Comparison of ENCODE assay signal across 9 cellular contexts in the genomic region with DNA sequence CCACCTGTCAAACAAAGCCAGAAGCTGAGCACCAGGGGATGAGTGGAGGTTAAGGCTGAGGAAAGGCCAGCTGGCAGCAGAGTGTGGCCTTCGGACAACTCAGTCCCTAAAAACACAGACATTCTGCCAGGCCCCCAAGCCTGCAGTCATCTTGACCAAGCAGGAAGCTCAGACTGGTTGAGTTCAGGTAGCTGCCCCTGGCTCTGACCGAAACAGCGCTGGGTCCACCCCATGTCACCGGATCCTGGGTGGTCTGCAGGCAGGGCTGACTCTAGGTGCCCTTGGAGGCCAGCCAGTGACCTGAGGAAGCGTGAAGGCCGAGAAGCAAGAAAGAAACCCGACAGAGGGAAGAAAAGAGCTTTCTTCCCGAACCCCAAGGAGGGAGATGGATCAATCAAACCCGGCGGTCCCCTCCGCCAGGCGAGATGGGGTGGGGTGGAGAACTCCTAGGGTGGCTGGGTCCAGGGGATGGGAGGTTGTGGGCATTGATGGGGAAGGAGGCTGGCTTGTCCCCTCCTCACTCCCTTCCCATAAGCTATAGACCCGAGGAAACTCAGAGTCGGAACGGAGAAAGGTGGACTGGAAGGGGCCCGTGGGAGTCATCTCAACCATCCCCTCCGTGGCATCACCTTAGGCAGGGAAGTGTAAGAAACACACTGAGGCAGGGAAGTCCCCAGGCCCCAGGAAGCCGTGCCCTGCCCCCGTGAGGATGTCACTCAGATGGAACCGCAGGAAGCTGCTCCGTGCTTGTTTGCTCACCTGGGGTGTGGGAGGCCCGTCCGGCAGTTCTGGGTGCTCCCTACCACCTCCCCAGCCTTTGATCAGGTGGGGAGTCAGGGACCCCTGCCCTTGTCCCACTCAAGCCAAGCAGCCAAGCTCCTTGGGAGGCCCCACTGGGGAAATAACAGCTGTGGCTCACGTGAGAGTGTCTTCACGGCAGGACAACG. TPM values are rescaled to one million over a fixed set of nuclear protein-coding genes. Genes with fewer than 3 reads are reported as not detected.
DNase-seq lines count a peak whose midpoint lies in the region; ATAC-seq and TF ChIP-seq lines count a peak whose summit lies in the region.
"Had no signal": no experiment of that assay in that cellular context is flagged by ENCODE, and none has a peak within 500 bp of the region (broad histone marks: within the 10 kb centered on the region; RNA-seq: fewer than 3 reads in every experiment).

No MANE protein-coding gene starts in this region.

- no peaks in the 10 kb centered on the region for H3K36me3 Mint-ChIP-seq in IgD-negative memory B cell
- peaks cover 35% of the 10 kb centered on the region for H3K36me3 Mint-ChIP-seq in activated T-helper 2 cell treated with anti-CD3 and anti-CD28 coated beads, Interferon-gamma antibody, Interleukin-2, Interleukin-4, amounts not matched to agents 10 μg/mL and 5 μg/mL and 100 μg/mL, durations not matched to agents 14 hours and 24 hours and 36 hours (ENCODE audit: low read depth)
- H3K36me3 Mint-ChIP-seq in osteocyte (ENCODE audit: unreplicated experiment), result peaks cover 19% of the 10 kb centered on the region

- TF ChIP-seq CTCF in osteocyte (IDR thresholded peaks at IDR 0.05) (no peak), lower leg skin (IDR thresholded peaks at IDR 0.05) (no peak)

- intact Hi-C loops in activated T-helper 2 cell treated with anti-CD3 and anti-CD28 coated beads, Interferon-gamma antibody, Interleukin-2, Interleukin-4, amounts not matched to agents 10 μg/mL and 5 μg/mL and 100 μg/mL, durations not matched to agents 14 hours and 24 hours and 36 hours (cut with micrococcal nuclease), result no loop called here
- intact Hi-C loops in lower leg skin (cut with DNase I; ENCODE audit: low total_unique reads), result no loop called here

- ATAC-seq in GM18868 (IDR thresholded peaks at IDR 0.05; ENCODE audit: unreplicated experiment) (peak; percentile 83), HG03565 (IDR thresholded peaks at IDR 0.05; ENCODE audit: unreplicated experiment) (no peak), GM21528 (IDR thresholded peaks at IDR 0.05; ENCODE audit: low FRiP score, unreplicated experiment) (no peak)

- H3K27me3 Mint-ChIP-seq in IgD-negative memory B cell, result no peaks in the 10 kb centered on the region
- H3K27me3 Mint-ChIP-seq in activated T-helper 2 cell treated with anti-CD3 and anti-CD28 coated beads, Interferon-gamma antibody, Interleukin-2, Interleukin-4, amounts not matched to agents 10 μg/mL and 5 μg/mL and 100 μg/mL, durations not matched to agents 14 hours and 24 hours and 36 hours (ENCODE audit: low read depth), result no peaks in the 10 kb centered on the region
- no peaks in the 10 kb centered on the region for H3K27me3 Mint-ChIP-seq in osteocyte (ENCODE audit: unreplicated experiment)

- no peaks in the 10 kb centered on the region for H3K9me3 Mint-ChIP-seq in IgD-negative memory B cell
- no peaks in the 10 kb centered on the region for H3K9me3 Mint-ChIP-seq in activated T-helper 2 cell treated with anti-CD3 and anti-CD28 coated beads, Interferon-gamma antibody, Interleukin-2, Interleukin-4, amounts not matched to agents 10 μg/mL and 5 μg/mL and 100 μg/mL, durations not matched to agents 14 hours and 24 hours and 36 hours
- H3K9me3 Mint-ChIP-seq in osteocyte (ENCODE audit: unreplicated experiment), result no peaks in the 10 kb centered on the region
- H3K9me3 Mint-ChIP-seq: neural crest cell had no signal

- 70 to 73% methylated on average over 26 of the region's 26 CpGs for WGBS in lower leg skin, 2 donors

- H3K4me3 Mint-ChIP-seq in IgD-negative memory B cell (peak overlapping the region; percentile 68 to 93 (median 90)), osteocyte (ENCODE audit: unreplicated experiment) (no peak overlapping the region)
- H3K4me3 Mint-ChIP-seq in activated T-helper 2 cell treated with anti-CD3 and anti-CD28 coated beads, Interferon-gamma antibody, Interleukin-2, Interleukin-4, amounts not matched to agents 10 μg/mL and 5 μg/mL and 100 μg/mL, durations not matched to agents 14 hours and 24 hours and 36 hours (ENCODE audit: low read depth), result peak overlapping the region; percentile 20
- H3K4me3 Mint-ChIP-seq: neural crest cell had no signal

- no peak for TF ChIP-seq POLR2A in lower leg skin (IDR thresholded peaks at IDR 0.05)

- no peak overlapping the region for H3K4me3 ChIP-seq in lower leg skin (ENCODE audit: low read depth, poor library complexity, severe bottlenecking)

- peak overlapping the region; percentile 90 to 96 (median 92) for H3K27ac Mint-ChIP-seq in IgD-negative memory B cell
- H3K27ac Mint-ChIP-seq in activated T-helper 2 cell treated with anti-CD3 and anti-CD28 coated beads, Interferon-gamma antibody, Interleukin-2, Interleukin-4, amounts not matched to agents 10 μg/mL and 5 μg/mL and 100 μg/mL, durations not matched to agents 14 hours and 24 hours and 36 hours, result peak overlapping the region; percentile 75
- peak overlapping the region; percentile 74 for H3K27ac Mint-ChIP-seq in osteocyte (ENCODE audit: unreplicated experiment)

- H3K4me1 Mint-ChIP-seq in IgD-negative memory B cell (peaks cover 60 to 65% (median 61%) of the 10 kb centered on the region in 3 donors), osteocyte (ENCODE audit: unreplicated experiment) (peaks cover 23% of the 10 kb centered on the region)
- peaks cover 44% of the 10 kb centered on the region for H3K4me1 Mint-ChIP-seq in activated T-helper 2 cell treated with anti-CD3 and anti-CD28 coated beads, Interferon-gamma antibody, Interleukin-2, Interleukin-4, amounts not matched to agents 10 μg/mL and 5 μg/mL and 100 μg/mL, durations not matched to agents 14 hours and 24 hours and 36 hours (ENCODE audit: low read depth)

- peak; percentile 57 for DNase-seq in activated T-helper 2 cell treated with anti-CD3 and anti-CD28 coated beads, Interferon-gamma antibody, Interleukin-2, Interleukin-4, amounts not matched to agents 10 μg/mL and 5 μg/mL and 100 μg/mL, durations not matched to agents 14 hours and 24 hours and 36 hours (ENCODE audit: low spot score)
- DNase-seq in osteocyte (ENCODE audit: extremely low spot score, unreplicated experiment) (peak; percentile 83), NCI-H774 (lab: John Stamatoyannopoulos, UW) (no peak), lower leg skin (ENCODE audit: low spot score in 2 of 2) (no peak)

RNA-seq across cellular contexts. Expression of a gene that starts 11.7 kb away (rescaled TPM):
- polyA plus RNA-seq in IgD-negative memory B cell, result 93.4 TPM
- 7.5 and 8.1 TPM in 2 replicates for total RNA-seq in activated T-helper 2 cell treated with anti-CD3 and anti-CD28 coated beads, Interferon-gamma antibody, Interleukin-2, Interleukin-4, amounts not matched to agents 10 μg/mL and 5 μg/mL and 100 μg/mL, durations not matched to agents 14 hours and 24 hours and 36 hours
- not detected in 2 replicates for total RNA-seq in osteocyte
- not detected for total RNA-seq in lower leg skin
- total RNA-seq: neural crest cell had no signal

RNA-seq across cellular contexts. Expression of a gene that starts 30.4 kb away (rescaled TPM):
- polyA plus RNA-seq in IgD-negative memory B cell, result 2.8 TPM
- 21.9 and 23.7 TPM in 2 replicates for total RNA-seq in activated T-helper 2 cell treated with anti-CD3 and anti-CD28 coated beads, Interferon-gamma antibody, Interleukin-2, Interleukin-4, amounts not matched to agents 10 μg/mL and 5 μg/mL and 100 μg/mL, durations not matched to agents 14 hours and 24 hours and 36 hours
- total RNA-seq in osteocyte, result 115 and 122 TPM in 2 replicates
- 10 to 100 TPM; 34.5 to 59.4 (median 45.8) TPM for total RNA-seq in lower leg skin

Comparison
In these comparisons a context has a peak if more than half of its experiments do, and no peak if none do; other contexts are left out.
1. DNase-seq: peak in activated T-helper 2 cell treated with anti-CD3 and anti-CD28 coated beads, Interferon-gamma antibody, Interleukin-2, Interleukin-4, amounts not matched to agents 10 μg/mL and 5 μg/mL and 100 μg/mL, durations not matched to agents 14 hours and 24 hours and 36 hours (single experiment) and osteocyte (single experiment); none in NCI-H774 (single experiment) and lower leg skin (0 of 2).
2. Peak in every context shown above with its lines, with median percentiles within 50 percentile points of each other: H3K27ac Mint-ChIP-seq.